In the genomic region with DNA sequence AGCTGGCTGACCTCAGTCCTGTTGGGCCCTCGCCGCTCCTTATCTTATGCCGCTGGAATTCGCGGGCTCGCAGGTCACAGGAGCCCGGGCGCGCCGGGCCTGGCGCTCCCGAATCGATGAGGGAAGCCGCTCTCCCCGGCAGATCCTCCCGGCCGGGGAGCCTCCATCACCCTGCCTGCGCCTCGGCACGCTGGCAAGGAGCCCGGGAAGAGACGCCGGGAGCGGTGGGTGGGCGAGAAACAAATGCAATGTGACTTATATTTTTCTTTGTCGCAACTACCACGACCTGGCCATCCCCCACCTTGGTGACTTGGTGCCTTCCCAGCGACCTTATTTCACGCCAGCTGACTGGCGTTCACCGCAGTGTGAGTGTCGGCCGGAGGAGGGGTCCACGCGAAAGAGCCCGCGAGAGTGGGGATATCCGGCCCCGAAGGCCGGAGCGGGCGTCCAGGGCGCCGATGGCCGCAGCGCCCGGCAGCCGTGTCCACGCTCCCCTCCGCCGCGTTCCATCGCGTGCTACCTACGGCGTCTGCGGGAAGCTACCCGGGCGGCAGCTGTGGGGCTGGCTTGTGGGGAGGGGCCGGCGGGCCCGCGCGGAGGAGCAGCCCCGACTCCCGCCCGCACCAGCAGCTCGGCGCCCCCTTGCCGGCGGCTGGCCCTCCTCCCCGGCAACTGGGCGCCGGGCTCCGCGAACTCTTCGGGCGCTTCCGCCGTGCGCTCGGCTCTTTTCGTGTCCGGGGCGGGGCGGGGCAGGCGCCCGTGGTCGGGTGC, we compare ENCODE assay signal across 1 cellular context.
TF ChIP-seq lines count a peak whose summit lies in the region.

No MANE protein-coding gene starts in this region.

TF ChIP-seq in IMR-90, 13 proteins besides CTCF, POLR2A, EP300 and RAD21 (continued from another document):
- TF ChIP-seq BHLHE40 (IDR thresholded peaks at IDR 0.05; ENCODE audit: low read depth, low read length) = no peak; the same call in 1 of the 2 replicates
- TF ChIP-seq, protein P1, sequence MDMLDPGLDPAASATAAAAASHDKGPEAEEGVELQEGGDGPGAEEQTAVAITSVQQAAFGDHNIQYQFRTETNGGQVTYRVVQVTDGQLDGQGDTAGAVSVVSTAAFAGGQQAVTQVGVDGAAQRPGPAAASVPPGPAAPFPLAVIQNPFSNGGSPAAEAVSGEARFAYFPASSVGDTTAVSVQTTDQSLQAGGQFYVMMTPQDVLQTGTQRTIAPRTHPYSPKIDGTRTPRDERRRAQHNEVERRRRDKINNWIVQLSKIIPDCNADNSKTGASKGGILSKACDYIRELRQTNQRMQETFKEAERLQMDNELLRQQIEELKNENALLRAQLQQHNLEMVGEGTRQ (IDR thresholded peaks at IDR 0.05; ENCODE audit: low read depth, low read length) = no peak
- TF ChIP-seq RFX5 (IDR thresholded peaks at IDR 0.05; ENCODE audit: low read depth, low read length) = no peak
- no peak for TF ChIP-seq NFE2L2 (IDR thresholded peaks at IDR 0.05; ENCODE audit: low read depth, low read length)
- no peak for TF ChIP-seq MAFK (IDR thresholded peaks at IDR 0.05; ENCODE audit: low read depth, low read length)
- TF ChIP-seq RCOR1 (IDR thresholded peaks at IDR 0.05; ENCODE audit: insufficient replicate concordance, low read length) = no peak
- no peak for TF ChIP-seq SMC3 (IDR thresholded peaks at IDR 0.05; ENCODE audit: low read depth, low read length)
- TF ChIP-seq CEBPB (IDR thresholded peaks at IDR 0.05; ENCODE audit: low read depth, low read length) = no peak
- TF ChIP-seq MXI1 (IDR thresholded peaks at IDR 0.05; ENCODE audit: borderline replicate concordance, low read depth, low read length) = 0 out of 2 replicates have a peak, but pooled peaks have one; percentile 36
- TF ChIP-seq FOS (IDR thresholded peaks at IDR 0.05; ENCODE audit: low read depth, low read length) = 0 out of 2 replicates have a peak, but pooled peaks have one; percentile 17
TF ChIP-seq in IMR-90: peak in this region for 4.
